20 cellular contexts compared by ENCODE assay signal in the genomic region with DNA sequence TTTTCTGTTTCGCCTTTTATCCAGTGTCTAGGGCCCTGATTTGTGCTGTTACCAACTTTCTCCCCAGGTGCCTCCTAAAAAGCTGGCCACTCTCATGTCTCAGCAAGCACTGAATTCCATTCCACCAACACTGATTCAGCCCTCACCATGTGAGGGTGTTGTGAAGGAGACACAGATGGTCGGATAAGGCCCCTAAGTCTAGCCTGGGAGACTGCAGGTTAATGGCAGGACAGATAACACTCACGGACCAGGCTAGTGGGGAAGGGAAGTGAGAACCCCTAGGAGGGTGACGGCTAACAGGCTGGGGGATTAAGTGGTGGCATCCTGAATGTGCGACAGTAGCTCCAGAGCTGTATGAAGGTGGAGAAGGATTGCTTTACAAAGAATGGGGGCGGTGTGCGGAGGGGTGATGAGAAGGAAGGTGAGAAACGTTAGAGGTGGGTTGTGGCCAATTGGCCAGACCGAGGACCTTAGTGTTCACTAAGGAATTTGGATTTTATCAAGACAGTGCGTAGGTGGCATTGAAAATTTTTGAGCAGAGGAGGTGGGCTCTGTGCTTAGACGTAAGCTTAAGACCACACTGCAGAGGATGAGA. TPM values are rescaled to one million over a fixed set of nuclear protein-coding genes. Genes with fewer than 3 reads are reported as not detected.
DNase-seq lines count a peak whose midpoint lies in the region; ATAC-seq, FAIRE-seq and TF ChIP-seq lines count a peak whose summit lies in the region.
"Had no signal": no experiment of that assay in that cellular context is flagged by ENCODE, and none has a peak within 500 bp of the region (broad histone marks: within the 10 kb centered on the region; RNA-seq: fewer than 3 reads in every experiment).

No MANE protein-coding gene starts in this region.

- TF ChIP-seq EP300 in H1 (IDR thresholded peaks at IDR 0.05; ENCODE audit: borderline replicate concordance in 1 of 2, low read depth in 2 of 2, low read length in 2 of 2), result no peak

- peak; percentile 29; the same call in 2 of the 3 replicates for ATAC-seq in RWPE2 (ENCODE audit: low read depth)
- no peak for ATAC-seq in GM21723 (IDR thresholded peaks at IDR 0.05; ENCODE audit: unreplicated experiment)
- no peak for ATAC-seq in GM18909 (IDR thresholded peaks at IDR 0.05; ENCODE audit: poor library complexity, unreplicated experiment)
- ATAC-seq in activated T-cell treated with anti-CD3 and anti-CD28 coated beads, Interleukin-2, amount 50 U/mL, for 72 hours (replicated peaks in 1 of 2), result no peak
- ATAC-seq: GM12878, HCT116, left lobe of liver, SK-N-SH treated with all-trans-retinoic acid at 6 μM for 48 hours had no signal

- H3K4me2 ChIP-seq in H1 (ENCODE audit: insufficient read depth in 1 of 2, low read depth in 2 of 2, low read length in 2 of 2) (no peak overlapping the region), neural progenitor cell (no peak overlapping the region)

- peak overlapping the region; percentile 90 for H3K4ac ChIP-seq in H1 (replicated peaks; ENCODE audit: insufficient read length, low read depth, low read length)

- H3K56ac ChIP-seq in H1 (replicated peaks; ENCODE audit: insufficient read length, low read depth, low read length), result no peak overlapping the region

- H3K18ac ChIP-seq in H1 (ENCODE audit: extremely low read depth, low read length), result no peak overlapping the region

- H3K4me1 ChIP-seq in RWPE2 (ENCODE audit: insufficient read depth, poor library complexity, severe bottlenecking), result peaks cover 40% of the 10 kb centered on the region
- peaks cover 6 to 20% (median 9%) of the 10 kb centered on the region in 4 experiments for H3K4me1 ChIP-seq in H1 (replicated peaks in 1 of 4; ENCODE audit: control insufficient read depth in 3 of 4, insufficient read depth in 4 of 4, low read length in 3 of 4)
- H3K4me1 ChIP-seq in neural progenitor cell, result peaks cover 17% of the 10 kb centered on the region

- H3K4me3 Mint-ChIP-seq in neural progenitor cell, result no peak overlapping the region
- H3K4me3 Mint-ChIP-seq in activated T-cell treated with anti-CD3 and anti-CD28 coated beads, Interleukin-2, amount 50 U/mL, for 72 hours, result peak overlapping the region in 1 of 2 donors; percentile 36

- peaks cover 25% of the 10 kb centered on the region for H3F3A ChIP-seq in neural progenitor cell (ENCODE audit: low read depth)

- H3K4me1 Mint-ChIP-seq in neural progenitor cell, result peaks cover 20% of the 10 kb centered on the region
- peaks cover 48% of the 10 kb centered on the region for H3K4me1 Mint-ChIP-seq in activated T-cell treated with anti-CD3 and anti-CD28 coated beads, Interleukin-2, amount 50 U/mL, for 72 hours (ENCODE audit: low read depth)

- H3K9me3 ChIP-seq in RWPE2 (ENCODE audit: severe bottlenecking), result no peaks in the 10 kb centered on the region
- H3K9me3 ChIP-seq in H1 (ENCODE audit: insufficient read depth in 2 of 2, low read depth in 1 of 2, low read length in 1 of 2), result no peaks in the 10 kb centered on the region
- no peaks in the 10 kb centered on the region for H3K9me3 ChIP-seq in neural progenitor cell (ENCODE audit: low read depth)
- H3K9me3 ChIP-seq: ovary had no signal

- no peak for TF ChIP-seq CTCF in RWPE2 (IDR thresholded peaks at IDR 0.05; ENCODE audit: poor library complexity, severe bottlenecking)
- TF ChIP-seq CTCF in H1 (IDR thresholded peaks at IDR 0.05; ENCODE audit: control extremely low read depth in 1 of 3, insufficient read depth in 1 of 3, low read depth in 1 of 3, low read length in 3 of 3), result no peak
- TF ChIP-seq CTCF in neural progenitor cell (IDR thresholded peaks at IDR 0.05), result no peak

- peak overlapping the region; percentile 26 for H3K27ac Mint-ChIP-seq in neural progenitor cell
- H3K27ac Mint-ChIP-seq in activated T-cell treated with anti-CD3 and anti-CD28 coated beads, Interleukin-2, amount 50 U/mL, for 72 hours, result no peak overlapping the region

- CTCF ChIA-PET in H1 (lab: Charles Lee; ENCODE audit: partially characterized antibody), result interaction anchor here (0.7 to 1.4 kb wide), 4 partner anchors 20 to 187 kb away, joined by 3 to 4 read pairs (median 3); no protein-coding TSS in a partner anchor

- no peak overlapping the region for H3K23ac ChIP-seq in H1 (ENCODE audit: insufficient read length)

- H3K14ac ChIP-seq in H1 (ENCODE audit: insufficient read length), result no peak overlapping the region

- H4K20me1 ChIP-seq in H1 (replicated peaks in 1 of 2; ENCODE audit: control insufficient read depth in 1 of 2, insufficient read depth in 2 of 2, low read length in 2 of 2), result peaks cover 3 to 5% of the 10 kb centered on the region in 2 experiments
- peaks cover 9% of the 10 kb centered on the region for H4K20me1 ChIP-seq in neural progenitor cell (ENCODE audit: low read depth)

- no peak overlapping the region; the same call in 1 of the 2 replicates for H2BK15ac ChIP-seq in H1 (ENCODE audit: low read length)

- 0 out of 2 replicates have a peak, but pooled peaks cover 2% of the 10 kb centered on the region for H3K79me1 ChIP-seq in H1 (ENCODE audit: low read depth, low read length)

- H2AK5ac ChIP-seq in H1 (ENCODE audit: low read depth, low read length), result peak overlapping the region; percentile 17; the same call in 1 of the 2 replicates

- no peak overlapping the region for H4K91ac ChIP-seq in H1 (replicated peaks; ENCODE audit: insufficient read length, low read length)

- H4K8ac ChIP-seq in H1 (ENCODE audit: extremely low read depth, insufficient read depth, low read length), result no peak overlapping the region

- no peak overlapping the region for H4K5ac ChIP-seq in H1 (ENCODE audit: insufficient read length, low read depth, low read length)

- TF ChIP-seq RAD21 in H1 (IDR thresholded peaks at IDR 0.05 in 1 of 2, conservative IDR thresholded peaks at IDR 0.05 in 1 of 2; ENCODE audit: low read depth in 2 of 2, low read length in 2 of 2), result no peak

- POLR2A ChIA-PET in H1 (lab: Charles Lee; ENCODE audit: partially characterized antibody), result interaction anchor here (1.4 kb wide), 1 partner anchor 73 kb away, joined by 3 read pairs; the partner anchor contains the start of gene SMC3

- 84% methylated on average over 11 of the region's 11 CpGs; no CpG with 5 or more reads in 1 of the 2 experiments for WGBS in H1 (ENCODE audit: extremely low coverage in 1 of 2, insufficient coverage in 1 of 2, insufficient read length in 1 of 2, insufficient replicate concordance in 2 of 2, low coverage in 1 of 2, low lambda C conversion rate in 2 of 2, missing lambda C conversion rate in 1 of 2), 2 experiments

- peaks cover 12% of the 10 kb centered on the region; the same call in 1 of the 2 replicates for H3K23me2 ChIP-seq in H1 (ENCODE audit: low read depth, low read length)

- no peaks in the 10 kb centered on the region for H3K27me3 ChIP-seq in RWPE2 (ENCODE audit: insufficient read depth, poor library complexity, severe bottlenecking)
- peaks cover 0 to 22% (median 14%) of the 10 kb centered on the region in 4 experiments; a peak in 5 of 7 replicates for H3K27me3 ChIP-seq in H1 (replicated peaks in 1 of 4; ENCODE audit: control insufficient read depth in 3 of 4, extremely low read depth in 1 of 4, insufficient read depth in 3 of 4, low read length in 3 of 4)
- H3K27me3 ChIP-seq in neural progenitor cell, result peaks cover 36% of the 10 kb centered on the region
- H3K27me3 ChIP-seq: ovary had no signal

- peak; percentile 59 for DNase-seq in G401 (ENCODE audit: low spot score)
- DNase-seq in RWPE2 (ENCODE audit: low spot score), result no peak
- DNase-seq in H1 (ENCODE audit: low read depth in 1 of 2, low spot score in 2 of 2), result no peak
- no peak for DNase-seq in neural progenitor cell (ENCODE audit: low spot score)
- DNase-seq in stimulated activated CD4-positive, alpha-beta T cell treated with anti-CD3 and anti-CD28 coated beads, Interleukin-4, amount 100 ng/mL, for 1 hour, result no peak
- DNase-seq in activated T-cell treated with anti-CD3 and anti-CD28 coated beads, Interleukin-2, amount 50 U/mL, for 72 hours, result no peak
- DNase-seq: activated CD4-positive, alpha-beta T cell treated with anti-CD3 and anti-CD28 coated beads for 4 hours; activated gamma-delta T cell; GF-D8; KBM-7; NCI-H1105; ovary had no signal

- H2AFZ ChIP-seq in H1 (ENCODE audit: low read length) (no peak overlapping the region), neural progenitor cell (replicated peaks) (no peak overlapping the region)

- peaks cover 5% of the 10 kb centered on the region for H3K36me3 ChIP-seq in RWPE2 (ENCODE audit: low read depth)
- no peaks in the 10 kb centered on the region for H3K36me3 ChIP-seq in H1 (ENCODE audit: control insufficient read depth in 2 of 4, insufficient read depth in 4 of 4, low read length in 3 of 4)
- no peaks in the 10 kb centered on the region for H3K36me3 ChIP-seq in neural progenitor cell
- H3K36me3 ChIP-seq: ovary had no signal

- peak overlapping the region; percentile 94; the same call in 1 of the 2 replicates for H2BK20ac ChIP-seq in H1 (ENCODE audit: low read length)

- no peak overlapping the region for H2BK5ac ChIP-seq in H1 (ENCODE audit: low read depth, low read length)

- no peak for TF ChIP-seq POLR2A in H1 (IDR thresholded peaks at IDR 0.05; ENCODE audit: control extremely low read depth in 1 of 2, low read depth in 2 of 2, low read length in 2 of 2)

- H3K9ac ChIP-seq in H1 (replicated peaks in 1 of 4; ENCODE audit: extremely low read depth in 1 of 4, low read depth in 3 of 4, low read length in 3 of 4) (no peak overlapping the region), neural progenitor cell (no peak overlapping the region)

- H3K27me3 Mint-ChIP-seq in neural progenitor cell (ENCODE audit: insufficient read depth, low read depth), result peaks cover 12% of the 10 kb centered on the region
- H3K27me3 Mint-ChIP-seq in activated T-cell treated with anti-CD3 and anti-CD28 coated beads, Interleukin-2, amount 50 U/mL, for 72 hours (ENCODE audit: low read depth), result no peaks in the 10 kb centered on the region

- H3K4me3 ChIP-seq in RWPE2 (ENCODE audit: severe bottlenecking) (no peak overlapping the region), H1 (ENCODE audit: extremely low read depth in 1 of 4, insufficient read depth in 2 of 4, low read depth in 3 of 4, low read length in 4 of 4) (no peak overlapping the region), neural progenitor cell (no peak overlapping the region)
- H3K4me3 ChIP-seq: GM12878, ovary had no signal

- H3K79me2 ChIP-seq in H1 (ENCODE audit: control insufficient read depth in 1 of 2, insufficient read depth in 2 of 2, low read length in 2 of 2) (no peaks in the 10 kb centered on the region; a peak in 1 of 4 replicates), neural progenitor cell (ENCODE audit: low read depth) (no peaks in the 10 kb centered on the region)

- H2BK120ac ChIP-seq in H1 (replicated peaks; ENCODE audit: low read depth, low read length), result no peak overlapping the region

- peak overlapping the region; percentile 92 for H3K27ac ChIP-seq in RWPE2 (ENCODE audit: poor library complexity, severe bottlenecking)
- H3K27ac ChIP-seq in H1 (ENCODE audit: low read depth, low read length), result no peak overlapping the region
- H3K27ac ChIP-seq in neural progenitor cell, result no peak overlapping the region
- H3K27ac ChIP-seq: ovary had no signal

- in situ Hi-C loops in G401 (cut with HindIII; ENCODE audit: low sequenced_read_pairs), result no loop called here

- H2BK12ac ChIP-seq in H1 (ENCODE audit: low read depth, low read length), result 0 out of 2 replicates have a peak overlapping the region, but pooled peaks have one; percentile 19

- FAIRE-seq in H1 (lab: Jason Lieb, UNC), result no peak
- FAIRE-seq: colon, frontal cortex, GM12878 had no signal

- H3K9me3 Mint-ChIP-seq in neural progenitor cell, result peaks cover 2% of the 10 kb centered on the region
- no peaks in the 10 kb centered on the region for H3K9me3 Mint-ChIP-seq in activated T-cell treated with anti-CD3 and anti-CD28 coated beads, Interleukin-2, amount 50 U/mL, for 72 hours

- H3K36me3 Mint-ChIP-seq in neural progenitor cell, result no peaks in the 10 kb centered on the region
- H3K36me3 Mint-ChIP-seq in activated T-cell treated with anti-CD3 and anti-CD28 coated beads, Interleukin-2, amount 50 U/mL, for 72 hours (ENCODE audit: insufficient read depth in 2 of 2), result peaks cover 10 to 23% of the 10 kb centered on the region in 2 donors

RNA-seq across cellular contexts. Expression of gene DUSP5, which starts 3.8 kb away (rescaled TPM):
- 1.2 and 1.6 TPM in 2 replicates for total RNA-seq in G401 (2014; rRNA removed; shearing (Covaris generic))
- total RNA-seq in H1 (2021; fragmentation: NEBNext Ultra II Directional; extraction: Animal tissue kit (Norgen Biotek cat#: 25700)), result 27.0 and 30.3 TPM in 2 replicates
- 13.3 and 13.6 TPM in 2 replicates for polyA plus RNA-seq in H1 (2011; rRNA removed)
- polyA plus RNA-seq in H1 (2011; cell fraction: cytosol; rRNA removed), result 15.2 TPM
- 12.0 TPM for polyA plus RNA-seq in H1 (2011; cell fraction: nucleus; rRNA removed)
- polyA plus RNA-seq in H1 (2012, experiment 1 of 2), result 14.3 to 18.7 TPM (median 15.9 TPM) in 4 replicates
- 16.9 TPM for polyA plus RNA-seq in H1 (2012, experiment 2 of 2)
- 17.0 TPM for polyA plus RNA-seq in H1 (2013, experiment 1 of 2)
- polyA plus RNA-seq in H1 (2013, experiment 2 of 2), result 20.2 TPM
- polyA minus RNA-seq in H1 (2011; rRNA and poly(A)+ RNA removed), result 28.9 and 41.0 TPM in 2 replicates
- 37.5 TPM for polyA minus RNA-seq in H1 (2011; cell fraction: cytosol; rRNA and poly(A)+ RNA removed)
- 14.9 TPM for polyA minus RNA-seq in H1 (2011; cell fraction: nucleus; rRNA and poly(A)+ RNA removed)
- total RNA-seq in neural progenitor cell (ENCODE audit: low replicate concordance), result 0.34 and 1.5 TPM in 2 replicates
- total RNA-seq in activated T-cell treated with anti-CD3 and anti-CD28 coated beads, Interleukin-2, amount 50 U/mL, for 72 hours, result 100 to 1,000 TPM; 122 to 242 TPM

Comparison
In these comparisons a context has a peak if more than half of its experiments do, and no peak if none do; other contexts are left out.
1. RNA of gene DUSP5, which starts 3.8 kb away (total RNA-seq): 122 to 242 TPM in activated T-cell treated with anti-CD3 and anti-CD28 coated beads, Interleukin-2, amount 50 U/mL, for 72 hours and 27.0 to 30.3 TPM in H1; 1.2 to 1.6 TPM in G401 and 0.34 to 1.5 TPM in neural progenitor cell; every median in the first group is over 10 times any median in the second.